Comparison of ENCODE assay signal across 14 cellular contexts in genomic region chr10:63446716-63447440, GRCh38. TPM values are rescaled to one million over a fixed set of nuclear protein-coding genes. Genes with fewer than 3 reads are reported as not detected.
A peak's percentile ranks its signal among the peaks of the same experiment; 100 is the strongest.
DNase-seq lines count a peak whose midpoint lies in the region; ATAC-seq, FAIRE-seq and TF ChIP-seq lines count a peak whose summit lies in the region.
"Had no signal": no experiment of that assay in that cellular context is flagged by ENCODE, and none has a peak within 500 bp of the region (broad histone marks: within the 10 kb centered on the region; RNA-seq: fewer than 3 reads in every experiment).

No MANE protein-coding gene starts in this region.

- CTCF ChIA-PET in Panc1 (lab: Charles Lee), result interaction anchor here (0.6 kb wide), 1 partner anchor 38 kb away, joined by 3 read pairs; no protein-coding TSS in a partner anchor

- in situ Hi-C loops in Panc1 (cut with HindIII; ENCODE audit: low pct_unique_long_range_greater_than_20kb, low sequenced_read_pairs), result no loop called here

- no peak for TF ChIP-seq CTCF in Panc1 (IDR thresholded peaks at IDR 0.05)

- H3K27me3 ChIP-seq in Panc1 (ENCODE audit: control insufficient read depth, insufficient read depth, low read length), result no peaks in the 10 kb centered on the region

- intact Hi-C loops in Panc1 (cut with micrococcal nuclease; ENCODE audit: unreplicated experiment), result no loop called here

- no peaks in the 10 kb centered on the region for H3K36me3 ChIP-seq in Panc1 (ENCODE audit: control insufficient read depth, insufficient read depth, low read length)

- DNase-seq in GM12891 (ENCODE audit: insufficient read length, low spot score) (no peak), Panc1 (ENCODE audit: low read depth, low spot score) (no peak), renal cortical epithelial cell (ENCODE audit: low read depth) (peak; percentile 34), kidney glomerular epithelial cell (lab: John Stamatoyannopoulos, UW) (no peak), NOMO-1 (lab: John Stamatoyannopoulos, UW; ENCODE audit: unreplicated experiment in 2 of 2) (no peak), HK-2 (ENCODE audit: unreplicated experiment) (no peak), amniotic stem cell (lab: John Stamatoyannopoulos, UW) (no peak)
- DNase-seq: ACHN; C1 segment of cervical spinal cord; CD4-positive, alpha-beta T cell; DND-41; GF-D8 had no signal

- no peak for TF ChIP-seq POLR2A in GM12891 (IDR thresholded peaks at IDR 0.05; ENCODE audit: low read depth, low read length)

- no peaks in the 10 kb centered on the region for H3K9me3 ChIP-seq in Panc1 (ENCODE audit: control insufficient read depth, insufficient read depth, low read depth, low read length)

- H3K4me3 ChIP-seq in Panc1 (ENCODE audit: low read depth in 2 of 2, low read length in 2 of 2), result no peak overlapping the region

- H3K27ac ChIP-seq in Panc1 (ENCODE audit: low read length), result no peak overlapping the region

- FAIRE-seq in GM12891 (lab: Jason Lieb, UNC) (peak; percentile 52), endometrium (lab: Jason Lieb, UNC) (peak; percentile 94)

- ATAC-seq in Panc1, result no peak
- ATAC-seq: HCT116 had no signal

- TSS peak; percentile 6 for BruUV-seq in Panc1 (replicated peaks; lab: Mats Ljungman, UMichigan)

- POLR2A ChIA-PET in Panc1 (lab: Charles Lee), result interaction anchor here (0.7 kb wide), 1 partner anchor 153 kb away, joined by 3 read pairs; no protein-coding TSS in a partner anchor

- no peaks in the 10 kb centered on the region for H3K4me1 ChIP-seq in Panc1 (ENCODE audit: control insufficient read depth, insufficient read depth, low read length)

TF ChIP-seq in GM12891, 5 proteins besides CTCF, POLR2A, EP300 and RAD21:
- TF ChIP-seq TAF1 (IDR thresholded peaks at IDR 0.05; ENCODE audit: low read depth, low read length) (no peak), PAX5 (IDR thresholded peaks at IDR 0.05; ENCODE audit: insufficient read depth, low read length, severe bottlenecking) (no peak), POLR2AphosphoS5 (IDR thresholded peaks at IDR 0.05; ENCODE audit: low read depth, low read length) (no peak), SPI1 (IDR thresholded peaks at IDR 0.05; ENCODE audit: low read depth, low read length) (no peak), POU2F2 (IDR thresholded peaks at IDR 0.05; ENCODE audit: low read depth, low read length) (no peak)
TF ChIP-seq in GM12891: peak in this region for 0.

RNA-seq across cellular contexts. Expression of gene JMJD1C, which starts 18.9 kb away (rescaled TPM):
- polyA plus RNA-seq in GM12891 (2012; ENCODE audit: low read depth, missing spikeins), result 27.1 TPM
- 88.3 TPM for total RNA-seq in Panc1 (2021; ENCODE audit: unreplicated experiment)
- polyA plus RNA-seq in Panc1 (2012; ENCODE audit: insufficient read length), result 28.9 TPM
- 74.8 and 122 TPM in 2 replicates for total RNA-seq in renal cortical epithelial cell
